Comparison of ENCODE assay signal across 1 cellular context in genomic region chr15:36428102-36428845, GRCh38.
TF ChIP-seq lines count a peak whose summit lies in the region.

No MANE protein-coding gene starts in this region.

TF ChIP-seq in SK-N-SH, 30 proteins besides CTCF, POLR2A, EP300 and RAD21 (continued from another document):
- TF ChIP-seq NRF1 (IDR thresholded peaks at IDR 0.05; ENCODE audit: low read depth, low read length) (no peak), YY1 (IDR thresholded peaks at IDR 0.05; ENCODE audit: low read depth) (0 out of 2 replicates have a peak, but pooled peaks have one; percentile 25), RXRA (IDR thresholded peaks at IDR 0.05; ENCODE audit: borderline replicate concordance, low read depth) (peak; percentile 92; the same call in 1 of the 2 replicates), FOXM1 (IDR thresholded peaks at IDR 0.05; ENCODE audit: low read depth) (peak; percentile 96; the same call in 1 of the 2 replicates), SIN3A (IDR thresholded peaks at IDR 0.05; ENCODE audit: borderline replicate concordance, low read depth, low read length) (no peak), FOSL2 (IDR thresholded peaks at IDR 0.05; ENCODE audit: borderline replicate concordance, low read depth) (peak; percentile 99), GATA2 (CRISPR knock-in tag; IDR thresholded peaks at IDR 0.05) (no peak)
